In genomic region chr10:3468919-3469638, GRCh38 we compare ENCODE assay signal across 8 cellular contexts.
DNase-seq lines count a peak whose midpoint lies in the region; ATAC-seq, FAIRE-seq and TF ChIP-seq lines count a peak whose summit lies in the region.

No MANE protein-coding gene starts in this region.

- peaks cover 22% of the 10 kb centered on the region for H3K9me1 ChIP-seq in IMR-90 (ENCODE audit: insufficient read depth, low read length)

- dilution Hi-C loops in IMR-90 (cut with HindIII; ENCODE audit: low sequenced_read_pairs, unreplicated experiment), result no loop called here

- H2BK20ac ChIP-seq in IMR-90 (ENCODE audit: low read depth, low read length), result peak overlapping the region; percentile 99

- H3K9me3 Mint-ChIP-seq in CD4-positive, alpha-beta T cell, result no peaks in the 10 kb centered on the region

- peak overlapping the region; percentile 49 for H3K56ac ChIP-seq in IMR-90 (ENCODE audit: extremely low read depth, insufficient read depth, low read length)

- H3K14ac ChIP-seq in IMR-90 (replicated peaks; ENCODE audit: low read depth, low read length), result peak overlapping the region; percentile 92

- H4K5ac ChIP-seq in IMR-90 (ENCODE audit: low read depth, low read length), result peak overlapping the region; percentile 53

- peak overlapping the region; percentile 94 for H3K23ac ChIP-seq in IMR-90 (ENCODE audit: low read depth, low read length)

- H2AK9ac ChIP-seq in IMR-90 (replicated peaks; ENCODE audit: low read depth, low read length, poor library complexity), result peak overlapping the region; percentile 81

- H3K36me3 ChIP-seq in IMR-90 (ENCODE audit: control insufficient read depth, insufficient read depth, low read length), result no peaks in the 10 kb centered on the region
- no peaks in the 10 kb centered on the region for H3K36me3 ChIP-seq in kidney (ENCODE audit: control insufficient read depth in 1 of 2, insufficient read depth in 2 of 2, low read length in 2 of 2)
- H3K36me3 ChIP-seq in subcutaneous abdominal adipose tissue (ENCODE audit: control insufficient read depth in 5 of 5, insufficient read depth in 5 of 5, low read length in 5 of 5), result no peaks in the 10 kb centered on the region

- 0 out of 2 replicates have a peak, but pooled peaks have one; percentile 18 for TF ChIP-seq RAD21 in IMR-90 (IDR thresholded peaks at IDR 0.05; ENCODE audit: low read length)

- H4K91ac ChIP-seq in IMR-90 (ENCODE audit: insufficient read depth, low read depth, low read length), result peak overlapping the region; percentile 88

- peaks cover 25% of the 10 kb centered on the region for H3K4me1 ChIP-seq in IMR-90 (ENCODE audit: control insufficient read depth, insufficient read depth, low read length)
- H3K4me1 ChIP-seq in kidney (ENCODE audit: control insufficient read depth in 1 of 2, insufficient read depth in 1 of 2, low read depth in 1 of 2, low read length in 2 of 2), result peaks cover 24 to 28% of the 10 kb centered on the region in 2 donors
- peaks cover 24 to 65% (median 62%) of the 10 kb centered on the region in 5 donors for H3K4me1 ChIP-seq in subcutaneous abdominal adipose tissue (ENCODE audit: control insufficient read depth in 5 of 5, insufficient read depth in 5 of 5, low read length in 5 of 5)

- peaks cover 3% of the 10 kb centered on the region for H4K20me1 ChIP-seq in IMR-90 (ENCODE audit: insufficient read depth, low read length)

- H2BK5ac ChIP-seq in IMR-90 (ENCODE audit: low read depth, low read length, poor library complexity, severe bottlenecking), result peak overlapping the region; percentile 97

- no peaks in the 10 kb centered on the region for H3K27me3 Mint-ChIP-seq in CD4-positive, alpha-beta T cell

- BruUV-seq in IMR-90 (replicated peaks; lab: Mats Ljungman, UMichigan), result no TSS peak

- no peaks in the 10 kb centered on the region for H3K36me3 Mint-ChIP-seq in CD4-positive, alpha-beta T cell (ENCODE audit: low read depth)

- H2AK5ac ChIP-seq in IMR-90 (ENCODE audit: low read depth, low read length), result peak overlapping the region; percentile 95

- no peak overlapping the region for H3K27ac ChIP-seq in CD4-positive, alpha-beta T cell (ENCODE audit: low read depth, low read length)
- H3K27ac ChIP-seq in IMR-90 (ENCODE audit: insufficient read depth, low read length) (peak overlapping the region; percentile 89), angular gyrus (ENCODE audit: low read depth, low read length) (peak overlapping the region; percentile 45), kidney (ENCODE audit: low read depth in 2 of 2, low read length in 2 of 2) (peak overlapping the region; percentile 0 to 92), subcutaneous abdominal adipose tissue (ENCODE audit: low read depth, low read length) (peak overlapping the region; percentile 95)

- H3K4ac ChIP-seq in IMR-90 (ENCODE audit: low read depth, low read length), result peak overlapping the region; percentile 94

- intact Hi-C loops in CD4-positive, alpha-beta T cell (cut with DNase I, micrococcal nuclease), result no loop called here
- intact Hi-C loops in IMR-90 (cut with micrococcal nuclease), result loop anchor here (1.0 to 10.0 kb wide), 11 partner anchors 16 to 1186 kb away; no protein-coding TSS in a partner anchor
- intact Hi-C loops in kidney (cut with DNase I), result no loop called here

- FAIRE-seq in kidney (lab: Jason Lieb, UNC), result no peak

- no peaks in the 10 kb centered on the region for H3K27me3 ChIP-seq in CD4-positive, alpha-beta T cell (ENCODE audit: control insufficient read depth, insufficient read depth, low read length)
- H3K27me3 ChIP-seq in IMR-90 (ENCODE audit: control insufficient read depth, insufficient read depth, low read length) (no peaks in the 10 kb centered on the region), subcutaneous abdominal adipose tissue (ENCODE audit: control insufficient read depth in 5 of 5, insufficient read depth in 4 of 5, low read length in 5 of 5) (no peaks in the 10 kb centered on the region)

- H3K4me3 ChIP-seq in IMR-90 (ENCODE audit: insufficient read depth, low read depth, low read length) (no peak overlapping the region), kidney (ENCODE audit: low read length in 2 of 2) (no peak overlapping the region), subcutaneous abdominal adipose tissue (ENCODE audit: low read depth in 1 of 5, low read length in 5 of 5) (peak overlapping the region in 3 of 5 donors; percentile 12 to 62 (median 28))

- H3K79me1 ChIP-seq in IMR-90 (ENCODE audit: low read depth in 1 of 2, low read length in 2 of 2), result peaks cover 0 to 11% of the 10 kb centered on the region in 2 experiments; a peak in 2 of 4 replicates

- TF ChIP-seq POLR2A in IMR-90 (IDR thresholded peaks at IDR 0.05; ENCODE audit: low read depth, low read length), result 0 out of 2 replicates have a peak, but pooled peaks have one; percentile 44

- H2AFZ ChIP-seq in IMR-90 (replicated peaks; ENCODE audit: low read length, poor library complexity), result peak overlapping the region; percentile 75

- H2BK15ac ChIP-seq in IMR-90 (ENCODE audit: low read depth, low read length), result peak overlapping the region; percentile 52; the same call in 2 of the 3 replicates

- peak overlapping the region; percentile 29 for H3K9ac ChIP-seq in IMR-90 (ENCODE audit: low read depth, low read length)
- no peak overlapping the region for H3K9ac ChIP-seq in kidney (ENCODE audit: low read length in 2 of 2)
- H3K9ac ChIP-seq in subcutaneous abdominal adipose tissue (ENCODE audit: low read length in 5 of 5), result peak overlapping the region; percentile 60 to 89 (median 79)

- TF ChIP-seq CTCF in CD4-positive, alpha-beta T cell (IDR thresholded peaks at IDR 0.05), result no peak
- TF ChIP-seq CTCF in IMR-90 (conservative IDR thresholded peaks at IDR 0.05; ENCODE audit: low read depth, low read length) (no peak), kidney (IDR thresholded peaks at IDR 0.05; ENCODE audit: borderline replicate concordance, extremely low read depth, insufficient read depth) (no peak), GM10266 (IDR thresholded peaks at IDR 0.05; ENCODE audit: control insufficient read depth, insufficient read depth, low read depth, missing control alignments) (no peak)

- peak overlapping the region; percentile 44 for H3K4me3 Mint-ChIP-seq in CD4-positive, alpha-beta T cell

- POLR2A ChIA-PET in CD4-positive, alpha-beta T cell (lab: Charles Lee), result interaction anchor here (1.4 kb wide), 1 partner anchor 317 kb away, joined by 5 read pairs; the partner anchor contains the start of gene KLF6
- POLR2A ChIA-PET in IMR-90 (lab: Charles Lee; ENCODE audit: unreplicated experiment), result interaction anchor here (0.8 kb wide), 1 partner anchor 221 kb away, joined by 3 read pairs; no protein-coding TSS in a partner anchor

- ATAC-seq in CD4-positive, alpha-beta T cell (ENCODE audit: poor library complexity), result no peak
- peak; percentile 67 for ATAC-seq in IMR-90 (ENCODE audit: low read depth)
- no peak for ATAC-seq in HG03025 (IDR thresholded peaks at IDR 0.05; ENCODE audit: low FRiP score, unreplicated experiment)

- in situ Hi-C loops in IMR-90 (cut with MboI; ENCODE audit: low sequenced_read_pairs), result loop anchor here (10.0 kb wide), 2 partner anchors 156 to 306 kb away; no protein-coding TSS in a partner anchor

- peak overlapping the region; percentile 53 for H3K4me2 ChIP-seq in IMR-90 (ENCODE audit: low read depth, low read length)

- H2BK120ac ChIP-seq in IMR-90 (ENCODE audit: low read depth, low read length), result peak overlapping the region; percentile 98

- CTCF ChIA-PET in CD4-positive, alpha-beta T cell (lab: Charles Lee), result no interaction called here
- CTCF ChIA-PET in IMR-90 (lab: Yijun Ruan, JAX), result interaction anchor here (0.6 kb wide), 3 partner anchors 30 to 1201 kb away, joined by 3 to 5 read pairs (median 4); no protein-coding TSS in a partner anchor

- DNase-seq in CD4-positive, alpha-beta T cell, result no peak
- DNase-seq in IMR-90 (peak; percentile 96), kidney (no peak), GM10266 (ENCODE audit: extremely low spot score) (no peak), mesenteric fat pad (ENCODE audit: low spot score) (no peak)

- peak overlapping the region; percentile 70 for H3K18ac ChIP-seq in IMR-90 (ENCODE audit: low read depth, low read length)

- WGBS in IMR-90 (ENCODE audit: extremely low coverage in 2 of 2, insufficient read length in 1 of 2), 2 experiments, result 0% methylated on average over 4 of the region's 12 CpGs; no CpG with 5 or more reads in 1 of the 2 experiments

- peak overlapping the region; percentile 16 for H3K27ac Mint-ChIP-seq in CD4-positive, alpha-beta T cell

- H3K4me1 Mint-ChIP-seq in CD4-positive, alpha-beta T cell (ENCODE audit: low read depth), result peaks cover 61% of the 10 kb centered on the region

- H3K9me3 ChIP-seq in CD4-positive, alpha-beta T cell (ENCODE audit: control insufficient read depth, low read length), result no peaks in the 10 kb centered on the region
- no peaks in the 10 kb centered on the region for H3K9me3 ChIP-seq in IMR-90 (ENCODE audit: control insufficient read depth, insufficient read depth, low read length)
- H3K9me3 ChIP-seq in kidney (ENCODE audit: control insufficient read depth in 1 of 2, low read length in 2 of 2), result no peaks in the 10 kb centered on the region
- no peaks in the 10 kb centered on the region for H3K9me3 ChIP-seq in subcutaneous abdominal adipose tissue (ENCODE audit: control insufficient read depth in 5 of 5, low read length in 5 of 5)

- H4K8ac ChIP-seq in IMR-90 (ENCODE audit: low read depth in 2 of 2, low read length in 2 of 2), result peak overlapping the region; percentile 62 to 67

TF ChIP-seq in IMR-90, 13 proteins besides CTCF, POLR2A, EP300 and RAD21 (continues in another document):
- no peak for TF ChIP-seq RFX5 (IDR thresholded peaks at IDR 0.05; ENCODE audit: low read depth, low read length)
- TF ChIP-seq MAZ (IDR thresholded peaks at IDR 0.05; ENCODE audit: borderline replicate concordance, low read depth, low read length), result no peak
- TF ChIP-seq RCOR1 (IDR thresholded peaks at IDR 0.05; ENCODE audit: insufficient replicate concordance, low read length), result no peak
- TF ChIP-seq CHD1 (IDR thresholded peaks at IDR 0.05; ENCODE audit: low read depth, low read length), result no peak
- TF ChIP-seq SMC3 (IDR thresholded peaks at IDR 0.05; ENCODE audit: low read depth, low read length), result no peak
- no peak for TF ChIP-seq MXI1 (IDR thresholded peaks at IDR 0.05; ENCODE audit: borderline replicate concordance, low read depth, low read length)
- no peak for TF ChIP-seq BHLHE40 (IDR thresholded peaks at IDR 0.05; ENCODE audit: low read depth, low read length)
- TF ChIP-seq FOS (IDR thresholded peaks at IDR 0.05; ENCODE audit: low read depth, low read length), result peak; percentile 89
- no peak for TF ChIP-seq USF2 (IDR thresholded peaks at IDR 0.05; ENCODE audit: low read depth, low read length)
- peak; percentile 45 for TF ChIP-seq MAFK (IDR thresholded peaks at IDR 0.05; ENCODE audit: low read depth, low read length)

Comparison
In these comparisons a context has a peak if more than half of its experiments do, and no peak if none do; other contexts are left out.
1. H3K4me3 ChIP-seq: peak in subcutaneous abdominal adipose tissue (3 of 5); none in IMR-90 (single experiment) and kidney (0 of 2).
2. H3K9ac ChIP-seq: peak in IMR-90 (single experiment) and subcutaneous abdominal adipose tissue (5 of 5); none in kidney (0 of 2).